22 cellular contexts compared by ENCODE assay signal in the genomic region with DNA sequence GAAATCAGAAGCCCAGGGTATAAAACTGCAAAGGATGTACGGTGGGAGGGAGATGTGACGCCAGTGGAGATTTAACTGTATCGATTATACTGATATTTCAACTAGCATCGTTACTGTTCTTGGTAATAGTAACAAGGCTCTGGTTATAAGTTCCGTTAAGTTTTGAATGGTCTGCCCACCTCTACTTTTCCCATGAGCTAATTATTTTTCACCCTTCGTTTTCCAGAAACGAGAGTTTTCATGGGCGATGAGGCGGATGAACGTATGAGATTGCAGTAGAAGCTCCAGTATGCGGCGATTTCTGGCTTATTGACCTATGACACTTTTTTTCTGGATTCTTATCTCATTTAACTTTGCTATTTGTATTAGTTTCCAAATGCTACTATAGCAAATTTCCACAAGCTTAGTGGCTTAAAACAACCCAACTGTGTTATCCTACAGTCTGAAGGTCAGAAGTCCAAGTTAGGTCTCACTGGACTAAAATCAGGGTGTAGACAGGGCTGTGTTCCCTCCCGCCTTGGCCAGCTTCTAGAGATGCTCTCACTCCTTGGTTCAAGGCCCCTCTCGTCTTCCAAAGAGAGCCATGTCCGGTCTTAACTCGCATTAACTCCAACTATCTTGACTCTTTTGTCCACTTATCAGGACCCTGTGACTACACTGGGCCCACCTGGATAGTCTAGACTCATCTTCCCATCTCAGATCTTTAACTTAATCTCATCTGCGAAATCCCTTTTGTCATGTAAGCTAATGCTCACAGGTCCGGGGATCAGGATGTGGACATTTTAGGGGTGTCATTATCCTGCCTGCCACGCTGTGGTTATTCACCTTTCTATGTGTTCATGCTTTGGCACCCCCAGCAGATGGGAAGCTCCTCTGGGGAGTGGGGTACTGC.
"Had no signal": no experiment of that assay in that cellular context is flagged by ENCODE, and none has a peak within 500 bp of the region (broad histone marks: within the 10 kb centered on the region; RNA-seq: fewer than 3 reads in every experiment).

No MANE protein-coding gene starts in this region.

- H3K36me3 ChIP-seq: brain microvascular endothelial cell, colonic mucosa, thyroid gland had no signal

- H3K9me3 Mint-ChIP-seq: activated CD4-positive, alpha-beta memory T cell treated with anti-CD3 and anti-CD28 coated beads, Interleukin-2, amount 10 ng/mL, durations not matched to agents 7 days and 5 days; central memory CD8-positive, alpha-beta T cell had no signal

- H3K36me3 Mint-ChIP-seq: activated CD8-positive, alpha-beta memory T cell treated with anti-CD3 and anti-CD28 coated beads, Interleukin-2, amount 10 ng/mL, durations not matched to agents 7 days and 5 days; activated naive CD4-positive, alpha-beta T cell treated with anti-CD3 and anti-CD28 coated beads, Interleukin-2, amount 10 ng/mL, durations not matched to agents 7 days and 5 days had no signal

- H3K9me3 ChIP-seq: colonic mucosa, thyroid gland had no signal

- FAIRE-seq: endometrium, keratinocyte, urothelium cell line had no signal

- H3K27me3 Mint-ChIP-seq: activated CD4-positive, alpha-beta memory T cell treated with anti-CD3 and anti-CD28 coated beads, Interleukin-2, amount 10 ng/mL, durations not matched to agents 7 days and 5 days; activated CD8-positive, alpha-beta memory T cell treated with anti-CD3 and anti-CD28 coated beads, Interleukin-2, amount 10 ng/mL, durations not matched to agents 7 days and 5 days; activated naive CD8-positive, alpha-beta T cell treated with anti-CD3 and anti-CD28 coated beads, Interleukin-2, amount 50 U/mL, for 24 hours; central memory CD8-positive, alpha-beta T cell; progenitor cell of endocrine pancreas had no signal

- ATAC-seq: activated CD8-positive, alpha-beta memory T cell treated with anti-CD3 and anti-CD28 coated beads, Interleukin-2, amount 10 ng/mL, durations not matched to agents 7 days and 5 days; activated naive CD8-positive, alpha-beta T cell treated with anti-CD3 and anti-CD28 coated beads, Interleukin-2, amount 50 U/mL, for 24 hours had no signal

- H3K27me3 ChIP-seq: brain microvascular endothelial cell, colonic mucosa, thyroid gland had no signal

- H3K4me3 Mint-ChIP-seq: activated CD4-positive, alpha-beta memory T cell treated with anti-CD3 and anti-CD28 coated beads, Interleukin-2, amount 10 ng/mL, durations not matched to agents 7 days and 5 days; activated CD8-positive, alpha-beta memory T cell treated with anti-CD3 and anti-CD28 coated beads, Interleukin-2, amount 10 ng/mL, durations not matched to agents 7 days and 5 days; activated naive CD4-positive, alpha-beta T cell treated with anti-CD3 and anti-CD28 coated beads, Interleukin-2, amount 10 ng/mL, durations not matched to agents 7 days and 5 days; activated naive CD8-positive, alpha-beta T cell treated with anti-CD3 and anti-CD28 coated beads, Interleukin-2, amount 50 U/mL, for 24 hours; central memory CD8-positive, alpha-beta T cell had no signal

- DNase-seq: activated CD4-positive, alpha-beta memory T cell treated with anti-CD3 and anti-CD28 coated beads, Interleukin-2, amount 10 ng/mL, durations not matched to agents 7 days and 5 days; activated CD4-positive, alpha-beta T cell treated with anti-CD3 and anti-CD28 coated beads for 48 hours; activated CD4-positive, CD25-positive, alpha-beta regulatory T cell; activated CD8-positive, alpha-beta memory T cell treated with anti-CD3 and anti-CD28 coated beads, Interleukin-2, amount 10 ng/mL, durations not matched to agents 7 days and 5 days; activated naive CD4-positive, alpha-beta T cell treated with anti-CD3 and anti-CD28 coated beads, Interleukin-2, amount 10 ng/mL, durations not matched to agents 7 days and 5 days; activated naive CD8-positive, alpha-beta T cell treated with anti-CD3 and anti-CD28 coated beads, Interleukin-2, amount 50 U/mL, for 24 hours; anterior cingulate cortex; brain microvascular endothelial cell; colonic mucosa; erythroblast; foreskin melanocyte; glutamatergic neuron; hypothalamus; stimulated activated CD4-positive, alpha-beta T cell treated with anti-CD3 and anti-CD28 coated beads, Interleukin-2, amount 100 ng/mL, for 24 hours; stimulated activated naive CD4-positive, alpha-beta T cell treated with Interleukin-2 at 50 U/mL for 16 hours; T-helper 9 cell; thyroid gland had no signal

- H3K4me3 ChIP-seq: colonic mucosa, thyroid gland had no signal

- H3K27ac ChIP-seq: brain microvascular endothelial cell, colonic mucosa, thyroid gland had no signal

- H3K27ac Mint-ChIP-seq: activated CD4-positive, alpha-beta memory T cell treated with anti-CD3 and anti-CD28 coated beads, Interleukin-2, amount 10 ng/mL, durations not matched to agents 7 days and 5 days; activated CD8-positive, alpha-beta memory T cell treated with anti-CD3 and anti-CD28 coated beads, Interleukin-2, amount 10 ng/mL, durations not matched to agents 7 days and 5 days; activated naive CD4-positive, alpha-beta T cell treated with anti-CD3 and anti-CD28 coated beads, Interleukin-2, amount 10 ng/mL, durations not matched to agents 7 days and 5 days; activated naive CD8-positive, alpha-beta T cell treated with anti-CD3 and anti-CD28 coated beads, Interleukin-2, amount 50 U/mL, for 24 hours; progenitor cell of endocrine pancreas had no signal
